ENCODE assay signal across 8 cellular contexts in genomic region chr6:26195376-26195923, GRCh38.
DNase-seq lines count a peak whose midpoint lies in the region; ATAC-seq, FAIRE-seq and TF ChIP-seq lines count a peak whose summit lies in the region.

No MANE protein-coding gene starts in this region.

- H3K4me2 ChIP-seq in GM23248 (ENCODE audit: unreplicated experiment): peak overlapping the region; percentile 98

- 6 to 8% methylated on average over 23 of the region's 23 CpGs for WGBS in GM23248 (ENCODE audit: low coverage in 1 of 2, low lambda C conversion rate in 2 of 2, missing lambda C conversion rate in 2 of 2), 2 experiments

- H3F3A ChIP-seq in GM23248 (ENCODE audit: insufficient read depth): peaks cover 37% of the 10 kb centered on the region

- H3K4me1 ChIP-seq in GM23248 (ENCODE audit: insufficient read depth) (peaks cover 12% of the 10 kb centered on the region), kidney (ENCODE audit: control insufficient read depth in 1 of 2, insufficient read depth in 1 of 2, low read depth in 1 of 2, low read length in 2 of 2) (peaks cover 0 to 10% of the 10 kb centered on the region in 2 donors)

- DNase-seq in COLO829 (ENCODE audit: low spot score) (peak; percentile 88), GM23248 (peak; percentile 96), NCI-H2196 (lab: John Stamatoyannopoulos, UW; ENCODE audit: unreplicated experiment) (peak; percentile 46), chondrocyte (ENCODE audit: low spot score) (no peak), kidney (peak; percentile 96), NCI-H1930 (lab: John Stamatoyannopoulos, UW) (no peak)
- peak; percentile 91 for DNase-seq in activated CD4-positive, alpha-beta T cell treated with anti-CD3 and anti-CD28 coated beads for 36 hours
- peak; percentile 56 to 73 (median 70) for DNase-seq in stimulated activated CD4-positive, alpha-beta T cell treated with anti-CD3 and anti-CD28 coated beads, Interleukin-12 subunit alpha, Interleukin-12 subunit beta, amount 100 ng/mL, for 48 hours (ENCODE audit: low read depth in 2 of 3, low spot score in 1 of 3)

- CTCF ChIA-PET in activated CD4-positive, alpha-beta T cell treated with anti-CD3 and anti-CD28 coated beads for 36 hours (lab: Charles Lee): interaction anchor here (0.6 to 2.5 kb wide), 6 partner anchors 9 to 1276 kb away, joined by 3 to 16 read pairs (median 4); a partner anchor contains a TSS

- no peaks in the 10 kb centered on the region for H3K9me3 ChIP-seq in GM23248 (ENCODE audit: low read depth)
- H3K9me3 ChIP-seq in kidney (ENCODE audit: control insufficient read depth in 1 of 2, low read length in 2 of 2): no peaks in the 10 kb centered on the region

- in situ Hi-C loops in GM23248 (cut with MboI): loop anchor here (25.0 kb wide), 1 partner anchor 942 kb away; a partner anchor contains a TSS

- no peaks in the 10 kb centered on the region for H3K9me3 Mint-ChIP-seq in activated CD4-positive, alpha-beta T cell treated with anti-CD3 and anti-CD28 coated beads for 36 hours (ENCODE audit: low read depth)
- H3K9me3 Mint-ChIP-seq in chondrocyte (ENCODE audit: low read depth): no peaks in the 10 kb centered on the region

- intact Hi-C loops in activated CD4-positive, alpha-beta T cell treated with anti-CD3 and anti-CD28 coated beads for 36 hours (cut with DNase I, micrococcal nuclease): loop anchor here (5.0 kb wide), 2 partner anchors 138 to 1697 kb away; a partner anchor contains a TSS
- intact Hi-C loops in kidney (cut with DNase I): no loop called here

- H3K27ac Mint-ChIP-seq in activated CD4-positive, alpha-beta T cell treated with anti-CD3 and anti-CD28 coated beads for 36 hours: peak overlapping the region; percentile 99
- H3K27ac Mint-ChIP-seq in chondrocyte (ENCODE audit: unreplicated experiment): peak overlapping the region; percentile 96

- H3K4me1 Mint-ChIP-seq in activated CD4-positive, alpha-beta T cell treated with anti-CD3 and anti-CD28 coated beads for 36 hours: peaks cover 25% of the 10 kb centered on the region
- H3K4me1 Mint-ChIP-seq in chondrocyte (ENCODE audit: low read depth): peaks cover 48% of the 10 kb centered on the region

- TF ChIP-seq CTCF in chondrocyte (IDR thresholded peaks at IDR 0.05) (no peak), kidney (IDR thresholded peaks at IDR 0.05; ENCODE audit: borderline replicate concordance, extremely low read depth, insufficient read depth) (no peak)

- H3K4me3 Mint-ChIP-seq in activated CD4-positive, alpha-beta T cell treated with anti-CD3 and anti-CD28 coated beads for 36 hours: peak overlapping the region; percentile 98
- H3K4me3 Mint-ChIP-seq in chondrocyte (ENCODE audit: unreplicated experiment): peak overlapping the region; percentile 83

- peaks cover 25% of the 10 kb centered on the region for H3K36me3 Mint-ChIP-seq in activated CD4-positive, alpha-beta T cell treated with anti-CD3 and anti-CD28 coated beads for 36 hours (ENCODE audit: low read depth)
- no peaks in the 10 kb centered on the region for H3K36me3 Mint-ChIP-seq in chondrocyte (ENCODE audit: low read depth)

- peak overlapping the region; percentile 85 for H2AFZ ChIP-seq in GM23248

- H3K36me3 ChIP-seq in GM23248 (ENCODE audit: low read depth): no peaks in the 10 kb centered on the region
- no peaks in the 10 kb centered on the region for H3K36me3 ChIP-seq in kidney (ENCODE audit: control insufficient read depth in 1 of 2, insufficient read depth in 2 of 2, low read length in 2 of 2)

- POLR2A ChIA-PET in activated CD4-positive, alpha-beta T cell treated with anti-CD3 and anti-CD28 coated beads for 36 hours (lab: Charles Lee): interaction anchor here (0.6 to 6.6 kb wide), 23 partner anchors 7 to 951 kb away, joined by 3 to 248 read pairs (median 31); a partner anchor contains a TSS

- peaks cover 9% of the 10 kb centered on the region for H3K79me2 ChIP-seq in GM23248 (ENCODE audit: insufficient read depth)

- H3K27me3 ChIP-seq in GM23248 (replicated peaks; ENCODE audit: insufficient read depth): no peaks in the 10 kb centered on the region

- peak; percentile 35 for ATAC-seq in activated CD4-positive, alpha-beta T cell treated with anti-CD3 and anti-CD28 coated beads for 36 hours

- peak overlapping the region; percentile 75 for H3K4me3 ChIP-seq in GM23248
- H3K4me3 ChIP-seq in kidney (ENCODE audit: low read length in 2 of 2): peak overlapping the region; percentile 72 to 78

- H3K27ac ChIP-seq in GM23248: peak overlapping the region; percentile 68
- peak overlapping the region; percentile 68 to 71 for H3K27ac ChIP-seq in kidney (ENCODE audit: low read depth in 2 of 2, low read length in 2 of 2)

- no peaks in the 10 kb centered on the region for H3K9me2 ChIP-seq in GM23248 (ENCODE audit: insufficient read depth)

- no peaks in the 10 kb centered on the region for H4K20me1 ChIP-seq in GM23248 (ENCODE audit: insufficient read depth)

- no peaks in the 10 kb centered on the region for H3K27me3 Mint-ChIP-seq in activated CD4-positive, alpha-beta T cell treated with anti-CD3 and anti-CD28 coated beads for 36 hours
- H3K27me3 Mint-ChIP-seq in chondrocyte (ENCODE audit: low read depth): no peaks in the 10 kb centered on the region

- peak overlapping the region; percentile 85 for H3K9ac ChIP-seq in GM23248
- H3K9ac ChIP-seq in kidney (ENCODE audit: low read length in 2 of 2): peak overlapping the region; percentile 0 to 68

- FAIRE-seq in kidney (lab: Jason Lieb, UNC): peak; percentile 30

Comparison
In these comparisons a context has a peak if more than half of its experiments do, and no peak if none do; other contexts are left out.
1. DNase-seq: peak in COLO829 (single experiment), GM23248 (single experiment), NCI-H2196 (single experiment), activated CD4-positive, alpha-beta T cell treated with anti-CD3 and anti-CD28 coated beads for 36 hours (single experiment), kidney (single experiment) and stimulated activated CD4-positive, alpha-beta T cell treated with anti-CD3 and anti-CD28 coated beads, Interleukin-12 subunit alpha, Interleukin-12 subunit beta, amount 100 ng/mL, for 48 hours (3 of 3); none in chondrocyte (single experiment) and NCI-H1930 (0 of 2).